1 cellular context compared by ENCODE assay signal in genomic region chr4:164930647-164931046, GRCh38.
TF ChIP-seq lines count a peak whose summit lies in the region.

No MANE protein-coding gene starts in this region.

TF ChIP-seq in GM23338, 12 proteins besides CTCF, POLR2A, EP300 and RAD21:
- TF ChIP-seq ZNF114 (CRISPR knock-in tag; IDR thresholded peaks at IDR 0.05) (no peak), CREB1 (CRISPR knock-in tag; IDR thresholded peaks at IDR 0.05; ENCODE audit: low read depth) (no peak), STAT1 (IDR thresholded peaks at IDR 0.05; ENCODE audit: unreplicated experiment) (no peak)
